Comparison of ENCODE assay signal across 11 cellular contexts in the genomic region with DNA sequence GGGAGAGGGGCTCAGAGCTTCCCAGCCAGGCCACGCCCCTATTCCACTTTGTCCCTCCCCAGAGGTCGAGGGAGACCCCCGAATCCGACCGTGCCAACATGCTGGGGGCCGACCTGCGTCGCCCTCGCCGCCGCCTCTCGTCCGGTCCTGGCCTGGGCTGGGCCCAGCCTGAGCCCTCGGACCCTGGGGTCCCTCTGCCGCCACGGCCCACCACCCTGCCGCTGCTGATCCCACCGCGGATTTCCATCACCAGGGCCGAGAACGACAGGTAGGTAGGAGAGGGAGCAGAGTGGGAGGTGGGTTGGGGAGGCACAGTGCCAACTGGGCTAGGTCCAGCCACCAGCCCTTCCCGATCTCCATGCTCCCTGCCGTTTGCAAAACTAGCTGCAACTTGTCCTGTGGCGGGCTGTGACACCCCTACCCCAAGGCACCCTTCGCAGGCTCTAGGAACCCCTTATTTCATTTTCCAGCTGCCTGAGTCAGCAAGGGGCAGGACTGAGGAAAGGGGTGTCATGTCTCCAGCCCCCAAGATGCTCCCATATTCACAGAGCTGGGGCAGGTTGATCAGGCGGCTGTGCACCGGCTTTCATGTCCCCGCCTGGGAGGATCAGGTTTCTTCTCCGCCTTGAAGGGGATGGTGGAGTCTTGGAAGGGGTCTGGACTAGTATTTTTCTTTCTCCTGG. TPM values are rescaled to one million over a fixed set of nuclear protein-coding genes. Genes with fewer than 3 reads are reported as not detected.
DNase-seq lines count a peak whose midpoint lies in the region; ATAC-seq, FAIRE-seq and TF ChIP-seq lines count a peak whose summit lies in the region.
"Had no signal": no experiment of that assay in that cellular context is flagged by ENCODE, and none has a peak within 500 bp of the region (broad histone marks: within the 10 kb centered on the region; RNA-seq: fewer than 3 reads in every experiment).

No MANE protein-coding gene starts in this region.

- H3K27ac ChIP-seq in K562 (ENCODE audit: extremely low read depth, low read depth, low read length) = peak overlapping the region; percentile 95

- POLR2A ChIA-PET in K562 (lab: Yijun Ruan, JAX) = interaction anchor here (0.6 to 1.9 kb wide), 8 partner anchors 11 to 172 kb away, joined by 3 to 9 read pairs (median 4); a partner anchor contains a TSS

- in situ Hi-C loops in K562 (cut with MboI) = no loop called here

- no peak for TF ChIP-seq CTCF in NB4 (IDR thresholded peaks at IDR 0.05; ENCODE audit: low read depth, low read length)
- no peak for TF ChIP-seq CTCF in K562 (IDR thresholded peaks at IDR 0.05 in 2 of 3, conservative IDR thresholded peaks at IDR 0.05 in 1 of 3; ENCODE audit: insufficient read depth in 2 of 3, low read depth in 1 of 3, low read length in 3 of 3)
- no peak for TF ChIP-seq CTCF in neural crest cell (conservative IDR thresholded peaks at IDR 0.05)
- TF ChIP-seq CTCF in chondrocyte (IDR thresholded peaks at IDR 0.05) = no peak

- BruUV-seq in K562 (replicated peaks; lab: Mats Ljungman, UMichigan) = no TSS peak

- peak overlapping the region; percentile 66 to 92 for H3K9ac ChIP-seq in K562 (ENCODE audit: insufficient read depth in 1 of 2, low read depth in 2 of 2, low read length in 2 of 2)

- H3K4me3 ChIP-seq in NB4 (ENCODE audit: low read depth, low read length) = peak overlapping the region; percentile 70
- peak overlapping the region; percentile 75 for H3K4me3 ChIP-seq in K562

- H3K4me1 ChIP-seq in K562 (replicated peaks in 1 of 2; ENCODE audit: control insufficient read depth in 2 of 2, insufficient read depth in 2 of 2, low read length in 2 of 2) = peaks cover 33 to 68% of the 10 kb centered on the region in 2 experiments; a peak in 4 of 5 replicates

- TF ChIP-seq POLR2A in NB4 (IDR thresholded peaks at IDR 0.05; ENCODE audit: extremely low read depth, insufficient read length) (no peak), K562 (conservative IDR thresholded peaks at IDR 0.05) (no peak)

- H3K36me3 Mint-ChIP-seq in neural crest cell (ENCODE audit: low read depth) = peaks cover 3% of the 10 kb centered on the region
- no peaks in the 10 kb centered on the region for H3K36me3 Mint-ChIP-seq in chondrocyte (ENCODE audit: low read depth)

- H3K4me2 ChIP-seq in K562 (ENCODE audit: insufficient read depth, low read length) = peak overlapping the region; percentile 73

- peaks cover 4% of the 10 kb centered on the region for H3K9me3 ChIP-seq in K562 (replicated peaks; ENCODE audit: control insufficient read depth, insufficient read depth, low read depth, low read length)

- peaks cover 20% of the 10 kb centered on the region for H3K4me1 Mint-ChIP-seq in neural crest cell
- H3K4me1 Mint-ChIP-seq in chondrocyte (ENCODE audit: low read depth) = peaks cover 33% of the 10 kb centered on the region

- no peak for TF ChIP-seq RAD21 in K562 (CRISPR knock-in tag; conservative IDR thresholded peaks at IDR 0.05 in 1 of 2, IDR thresholded peaks at IDR 0.05 in 1 of 2)

- peak; percentile 32 for FAIRE-seq in K562 (lab: Jason Lieb, UNC)

- no peaks in the 10 kb centered on the region for H3K9me1 ChIP-seq in K562 (ENCODE audit: control insufficient read depth, insufficient read depth, low read length)

- H3K79me2 ChIP-seq in K562 (ENCODE audit: control insufficient read depth, insufficient read depth, low read length) = peaks cover 53% of the 10 kb centered on the region

- peaks cover 81% of the 10 kb centered on the region for H3K27me3 Mint-ChIP-seq in neural crest cell (ENCODE audit: low read depth)
- peaks cover 27% of the 10 kb centered on the region for H3K27me3 Mint-ChIP-seq in chondrocyte (ENCODE audit: low read depth)

- H2AFZ ChIP-seq in K562 (ENCODE audit: low read depth, low read length) = peak overlapping the region; percentile 32; the same call in 1 of the 2 replicates

- ATAC-seq in K562 (no peak), HG02870 (IDR thresholded peaks at IDR 0.05; ENCODE audit: unreplicated experiment) (no peak)

- H3K27me3 ChIP-seq in K562 (ENCODE audit: control insufficient read depth in 2 of 2, insufficient read depth in 2 of 2, low read length in 2 of 2) = no peaks in the 10 kb centered on the region

- H3K9me3 Mint-ChIP-seq in neural crest cell (no peaks in the 10 kb centered on the region), chondrocyte (ENCODE audit: low read depth) (no peaks in the 10 kb centered on the region)

- no peak for TF ChIP-seq EP300 in K562 (IDR thresholded peaks at IDR 0.05; ENCODE audit: low read length)

- intact Hi-C loops in K562 (cut with micrococcal nuclease) = loop anchor here (2.0 kb wide), 1 partner anchor 15 kb away; no protein-coding TSS in a partner anchor

- CTCF ChIA-PET in K562 (lab: Yijun Ruan, JAX; ENCODE audit: low intra/inter-chr PET ratio) = interaction anchor here (0.6 to 2.5 kb wide), 4 partner anchors 13 to 297 kb away, joined by 3 to 10 read pairs (median 3); no protein-coding TSS in a partner anchor

- no peaks in the 10 kb centered on the region; the same call in 2 of the 3 replicates for H3K36me3 ChIP-seq in K562 (ENCODE audit: control insufficient read depth, insufficient read depth, low read length)

- peak; percentile 3 for DNase-seq in NCI-H345 treated with DMSO at 0.1 percent for 48 hours (lab: John Stamatoyannopoulos, UW; ENCODE audit: unreplicated experiment)
- no peak for DNase-seq in NCI-H345 (lab: John Stamatoyannopoulos, UW)
- DNase-seq in NB4 (ENCODE audit: low read depth) = peak; percentile 56
- DNase-seq in K562 (ENCODE audit: extremely low read depth in 1 of 4, low spot score in 3 of 4) = peak in 3 of 4 experiments; percentile 5 to 71 (median 40)
- no peak for DNase-seq in neural crest cell (ENCODE audit: low read depth, low spot score)
- DNase-seq in NCI-H1092 treated with DMSO at 0.1 percent for 48 hours (lab: John Stamatoyannopoulos, UW) = no peak
- DNase-seq in chondrocyte (ENCODE audit: low spot score) = no peak
- DNase-seq: effector memory CD4-positive, alpha-beta T cell; mammary epithelial cell; NCI-H2081 had no signal

- H4K20me1 ChIP-seq in K562 (replicated peaks; ENCODE audit: control insufficient read depth, insufficient read depth, low read length) = peaks cover 13% of the 10 kb centered on the region

- H3K4me3 Mint-ChIP-seq in neural crest cell = peak overlapping the region; percentile 43
- H3K4me3 Mint-ChIP-seq in chondrocyte (ENCODE audit: unreplicated experiment) = no peak overlapping the region

- 25% methylated on average over 19 of the region's 29 CpGs for WGBS in K562 (ENCODE audit: insufficient coverage, low coverage, missing lambda C conversion rate)

- H3K27ac Mint-ChIP-seq in neural crest cell (ENCODE audit: unreplicated experiment) (no peak overlapping the region), chondrocyte (ENCODE audit: unreplicated experiment) (no peak overlapping the region)

RNA-seq across cellular contexts. Expression of a gene that starts 2.6 kb away (rescaled TPM):
- total RNA-seq in K562 (2011; cell fraction: chromatin; rRNA removed; ENCODE audit: low replicate concordance) = 30.8 and 75.5 TPM in 2 replicates
- 29.5 and 33.3 TPM in 2 replicates for total RNA-seq in K562 (2011; cell fraction: nucleolus; rRNA removed)
- 27.9 and 30.0 TPM in 2 replicates for total RNA-seq in K562 (2011; cell fraction: nucleoplasm; rRNA removed)
- total RNA-seq in K562 (2014; rRNA removed) (4.2 and 4.7 TPM in 2 replicates), K562 (2014; rRNA removed; fragmentation: Illumina TruSeq; extraction: Trizol) (3.2 and 3.6 TPM in 2 replicates), K562 (2015; rRNA removed; fragmentation: Illumina TruSeq; extraction: Trizol) (4.6 and 5.1 TPM in 2 replicates), K562 (2021) (25.5 and 26.9 TPM in 2 replicates), neural crest cell (1.5 and 2.1 TPM in 2 replicates), chondrocyte (16.8 to 18.9 TPM (median 18.8 TPM) in 3 replicates)
- polyA plus RNA-seq in K562 (2011; rRNA removed) (6.0 and 7.6 TPM in 2 replicates), K562 (2014; fragmentation: Illumina TruSeq; extraction: Trizol) (15.1 and 16.5 TPM in 2 replicates), K562 (2014; fragmentation: Nextera tagmentation; extraction: Ambion mirVana) (under 1 TPM; 0.66 to 0.68 TPM), K562 (2014; rRNA removed) (14.2 and 14.3 TPM in 2 replicates)
- 7.1 and 9.9 TPM in 2 replicates for polyA plus RNA-seq in K562 (2011; cell fraction: cytosol; rRNA removed)
- polyA plus RNA-seq in K562 (2011; cell fraction: nucleus; rRNA removed) = 16.4 and 26.9 TPM in 2 replicates
- polyA plus RNA-seq in K562 (2012) = 12.3 and 18.3 TPM in 2 replicates
- 4.5 and 7.0 TPM in 2 replicates for polyA minus RNA-seq in K562 (2011; rRNA and poly(A)+ RNA removed)
- polyA minus RNA-seq in K562 (2011; cell fraction: cytosol; rRNA and poly(A)+ RNA removed) = 14.0 and 20.1 TPM in 2 replicates
- 8.8 and 9.9 TPM in 2 replicates for polyA minus RNA-seq in K562 (2011; cell fraction: nucleus; rRNA and poly(A)+ RNA removed)

RNA-seq across cellular contexts. Expression of a gene that starts 14.4 kb away (rescaled TPM):
- 143 and 313 TPM in 2 replicates for total RNA-seq in K562 (2011; cell fraction: chromatin; rRNA removed; ENCODE audit: low replicate concordance)
- 204 and 248 TPM in 2 replicates for total RNA-seq in K562 (2011; cell fraction: nucleolus; rRNA removed)
- total RNA-seq in K562 (2011; cell fraction: nucleoplasm; rRNA removed) = 196 and 198 TPM in 2 replicates
- 374 and 442 TPM in 2 replicates for total RNA-seq in K562 (2014; rRNA removed)
- 92.4 and 108 TPM in 2 replicates for total RNA-seq in K562 (2014; rRNA removed; fragmentation: Illumina TruSeq; extraction: Trizol)
- 227 and 233 TPM in 2 replicates for total RNA-seq in K562 (2015; rRNA removed; fragmentation: Illumina TruSeq; extraction: Trizol)
- 220 and 242 TPM in 2 replicates for total RNA-seq in K562 (2021)
- polyA plus RNA-seq in K562 (2011; rRNA removed) = 298 and 334 TPM in 2 replicates
- polyA plus RNA-seq in K562 (2011; cell fraction: cytosol; rRNA removed) = 268 and 380 TPM in 2 replicates
- 1,074 and 1,365 TPM in 2 replicates for polyA plus RNA-seq in K562 (2011; cell fraction: nucleus; rRNA removed)
- 226 and 230 TPM in 2 replicates for polyA plus RNA-seq in K562 (2012)
- polyA plus RNA-seq in K562 (2014; fragmentation: Illumina TruSeq; extraction: Trizol) = 188 and 265 TPM in 2 replicates
- 10 to 100 TPM in 1 of 2 experiments, 1 to 10 TPM in 1; 6.6 to 12.8 TPM for polyA plus RNA-seq in K562 (2014; fragmentation: Nextera tagmentation; extraction: Ambion mirVana)
- 481 and 538 TPM in 2 replicates for polyA plus RNA-seq in K562 (2014; rRNA removed)
- polyA minus RNA-seq in K562 (2011; rRNA and poly(A)+ RNA removed) = 76.0 and 124 TPM in 2 replicates
- polyA minus RNA-seq in K562 (2011; cell fraction: cytosol; rRNA and poly(A)+ RNA removed) = 83.3 and 94.9 TPM in 2 replicates
- polyA minus RNA-seq in K562 (2011; cell fraction: nucleus; rRNA and poly(A)+ RNA removed) = 51.0 and 68.2 TPM in 2 replicates
- total RNA-seq in neural crest cell = 164 TPM in 2 replicates
- total RNA-seq in chondrocyte = 137 to 159 TPM (median 141 TPM) in 3 replicates

RNA-seq across cellular contexts. Expression of a gene that starts 37.4 kb away (rescaled TPM):
- total RNA-seq in K562 (2011; cell fraction: chromatin; rRNA removed; ENCODE audit: low replicate concordance) = 364 and 893 TPM in 2 replicates
- 386 and 391 TPM in 2 replicates for total RNA-seq in K562 (2011; cell fraction: nucleolus; rRNA removed)
- 314 and 336 TPM in 2 replicates for total RNA-seq in K562 (2011; cell fraction: nucleoplasm; rRNA removed)
- total RNA-seq in K562 (2014; rRNA removed) (132 and 147 TPM in 2 replicates), K562 (2014; rRNA removed; fragmentation: Illumina TruSeq; extraction: Trizol) (56.6 and 57.5 TPM in 2 replicates), K562 (2015; rRNA removed; fragmentation: Illumina TruSeq; extraction: Trizol) (85.0 and 85.9 TPM in 2 replicates), K562 (2021) (123 and 144 TPM in 2 replicates), neural crest cell (100 and 103 TPM in 2 replicates), chondrocyte (94.4 to 132 TPM (median 104 TPM) in 3 replicates)
- polyA plus RNA-seq in K562 (2011; rRNA removed) (51.9 and 75.4 TPM in 2 replicates), K562 (2014; fragmentation: Illumina TruSeq; extraction: Trizol) (125 and 126 TPM in 2 replicates), K562 (2014; fragmentation: Nextera tagmentation; extraction: Ambion mirVana) (10 to 100 TPM; 15.0 to 19.9 TPM), K562 (2014; rRNA removed) (174 and 182 TPM in 2 replicates)
- polyA plus RNA-seq in K562 (2011; cell fraction: cytosol; rRNA removed) = 57.5 and 76.1 TPM in 2 replicates
- polyA plus RNA-seq in K562 (2011; cell fraction: nucleus; rRNA removed) = 548 and 794 TPM in 2 replicates
- 111 and 155 TPM in 2 replicates for polyA plus RNA-seq in K562 (2012)
- 14.0 and 30.4 TPM in 2 replicates for polyA minus RNA-seq in K562 (2011; rRNA and poly(A)+ RNA removed)
- 50.7 and 53.3 TPM in 2 replicates for polyA minus RNA-seq in K562 (2011; cell fraction: cytosol; rRNA and poly(A)+ RNA removed)
- 55.5 and 67.1 TPM in 2 replicates for polyA minus RNA-seq in K562 (2011; cell fraction: nucleus; rRNA and poly(A)+ RNA removed)

Comparison
In these comparisons a context has a peak if more than half of its experiments do, and no peak if none do; other contexts are left out.
1. DNase-seq: peak in NCI-H345 treated with DMSO at 0.1 percent for 48 hours (single experiment), NB4 (single experiment) and K562 (3 of 4); none in NCI-H345 (single experiment), neural crest cell (single experiment), NCI-H1092 treated with DMSO at 0.1 percent for 48 hours (single experiment) and chondrocyte (single experiment).